In the genomic region with DNA sequence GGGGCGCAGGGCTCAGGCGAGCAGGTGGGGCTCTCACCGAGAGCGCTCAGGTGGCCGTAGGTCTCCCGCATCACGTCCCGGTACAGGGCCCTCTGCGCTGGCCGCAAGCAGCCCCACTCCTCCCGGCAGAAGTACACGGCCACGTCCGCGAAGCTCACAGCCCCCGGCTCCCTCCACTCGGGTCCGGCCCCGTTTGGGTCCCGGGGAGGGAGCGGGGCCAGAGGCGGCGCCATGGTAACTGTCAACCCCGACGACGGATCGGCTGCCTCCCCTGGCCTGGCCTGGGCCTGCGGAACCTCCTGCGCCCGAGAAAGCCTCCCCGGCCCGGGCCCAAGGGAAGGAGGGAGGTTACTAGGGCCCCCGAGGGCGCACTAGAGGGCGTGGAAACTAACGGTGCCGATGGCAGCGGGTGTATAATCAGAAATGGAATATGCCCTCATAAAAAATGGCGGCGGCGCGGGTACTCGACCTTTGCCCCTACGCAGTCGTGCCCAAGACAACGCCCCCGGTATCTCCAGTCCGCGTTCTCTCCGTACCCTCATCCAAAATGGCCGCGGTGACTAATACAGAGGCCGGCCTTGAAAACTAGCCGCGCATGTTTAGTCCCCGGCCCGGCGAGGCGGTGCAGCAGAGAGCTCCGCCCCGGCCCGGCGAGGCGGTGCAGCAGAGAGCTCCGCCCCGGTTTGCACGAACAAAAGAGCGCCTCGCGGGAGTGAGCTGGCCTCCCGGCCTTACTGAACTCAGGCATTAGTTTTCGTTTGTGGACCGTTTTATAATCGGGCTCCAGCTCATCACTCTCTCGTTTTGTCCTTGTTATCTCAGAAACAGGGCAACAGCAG, we compare ENCODE assay signal across 8 cellular contexts.
A peak's percentile ranks its signal among the peaks of the same experiment; 100 is the strongest.
DNase-seq lines count a peak whose midpoint lies in the region; ATAC-seq and TF ChIP-seq lines count a peak whose summit lies in the region.

A gene (minus strand): TSS at position 425 of the 839 bp plus-strand sequence. CDS start 192 bp downstream, at position 233.

- no peak for TF ChIP-seq CTCF in AG09319 (IDR thresholded peaks at IDR 0.05; ENCODE audit: low read depth, low read length)

- peak; percentile 63 for TF ChIP-seq POLR2A in GM18951 (IDR thresholded peaks at IDR 0.05; ENCODE audit: extremely low read depth, insufficient read depth, insufficient read length)

- peak; percentile 91 for DNase-seq in AG09319 (ENCODE audit: extremely low read depth, low read depth)
- DNase-seq in NCI-H345 treated with DMSO at 0.1 percent for 48 hours (lab: John Stamatoyannopoulos, UW; ENCODE audit: unreplicated experiment), result peak; percentile 99
- peak; percentile 87 to 93 (median 91) for DNase-seq in activated CD4-positive, CD25-positive, alpha-beta regulatory T cell (lab: John Stamatoyannopoulos, UW)
- peak; percentile 96 for DNase-seq in central memory CD4-positive, alpha-beta T cell
- DNase-seq in iris pigment epithelial cell (ENCODE audit: low read depth), result peak; percentile 98
- peak; percentile 94 to 95 for DNase-seq in stimulated activated CD4-positive, alpha-beta T cell treated with anti-CD3 and anti-CD28 coated beads, Interleukin-12 subunit alpha, Interleukin-12 subunit beta, amount 100 ng/mL, for 24 hours (ENCODE audit: low read depth in 2 of 2)

- peak; percentile 89 for ATAC-seq in HG03196 (IDR thresholded peaks at IDR 0.05; ENCODE audit: unreplicated experiment)

- in situ Hi-C loops in GM18951 (cut with MboI; ENCODE audit: low sequenced_read_pairs, unreplicated experiment), result no loop called here

Comparison
In these comparisons a context has a peak if more than half of its experiments do, and no peak if none do; other contexts are left out.
1. Peak in every context shown above with its lines: DNase-seq and ATAC-seq.